Comparison of ENCODE assay signal across 1 cellular context in genomic region chr12:106769546-106769945, GRCh38.
TF ChIP-seq lines count a peak whose summit lies in the region.

No MANE protein-coding gene starts in this region.

TF ChIP-seq in K562, 482 proteins besides CTCF, POLR2A, EP300 and RAD21:
- TF ChIP-seq FOXM1 (IDR thresholded peaks at IDR 0.05; ENCODE audit: low read depth): no peak
- TF ChIP-seq FOXM1 (CRISPR knock-in tag; IDR thresholded peaks at IDR 0.05; ENCODE audit: low read depth): no peak
- TF ChIP-seq KDM2B (CRISPR knock-in tag; IDR thresholded peaks at IDR 0.05): no peak
- no peak for TF ChIP-seq NFE2L1 (tag; IDR thresholded peaks at IDR 0.05; ENCODE audit: borderline replicate concordance, low read depth)
TF ChIP-seq in K562: peak in this region for 0.
